10 cellular contexts compared by ENCODE assay signal in the genomic region with DNA sequence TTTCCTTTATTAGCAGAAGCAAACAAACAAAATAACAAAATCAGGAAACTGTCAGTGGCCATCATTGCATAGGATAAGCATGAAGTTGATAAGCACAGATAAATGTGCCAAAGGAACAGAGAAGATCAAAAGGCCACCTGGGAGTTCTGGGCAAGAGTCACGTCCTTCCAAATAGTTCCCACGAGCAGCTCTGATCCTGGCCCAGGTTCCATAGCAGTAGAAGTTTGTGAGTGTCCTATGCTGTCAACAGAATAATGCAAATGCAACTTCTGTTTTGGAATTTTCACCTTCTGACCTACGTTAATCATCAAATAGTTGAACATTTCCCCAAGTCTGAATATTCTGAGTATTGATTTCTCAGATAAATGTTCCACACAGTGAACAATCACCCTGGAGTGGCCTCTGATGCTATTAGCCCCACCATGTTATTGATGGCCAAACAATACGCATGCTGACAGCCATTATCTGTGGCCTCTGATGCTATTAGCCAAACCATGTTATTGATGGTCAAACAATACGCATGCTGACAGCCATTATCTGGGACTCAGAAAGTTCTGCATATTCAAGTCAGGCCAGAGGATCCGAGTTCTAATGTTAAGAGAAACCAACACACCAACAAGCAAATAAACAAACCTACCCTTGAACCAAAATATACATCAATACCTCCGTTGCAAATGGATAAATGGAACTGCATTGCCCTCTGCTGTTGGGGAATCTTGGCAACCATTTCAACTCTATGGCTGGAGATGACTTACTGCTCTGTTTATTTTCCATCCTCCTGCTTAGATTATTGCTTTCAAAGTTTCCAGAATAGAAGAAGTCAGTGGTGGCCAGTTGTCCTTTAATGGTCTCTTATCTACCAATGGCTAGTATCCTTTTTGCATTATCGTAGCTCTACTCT.
DNase-seq lines count a peak whose midpoint lies in the region; ATAC-seq and TF ChIP-seq lines count a peak whose summit lies in the region.
"Had no signal": no experiment of that assay in that cellular context is flagged by ENCODE, and none has a peak within 500 bp of the region (broad histone marks: within the 10 kb centered on the region; RNA-seq: fewer than 3 reads in every experiment).

No MANE protein-coding gene starts in this region.

- H3K9me3 ChIP-seq in psoas muscle = no peaks in the 10 kb centered on the region
- H3K9me3 ChIP-seq in tibial artery = no peaks in the 10 kb centered on the region
- H3K9me3 ChIP-seq: stomach had no signal

- H3K4me1 Mint-ChIP-seq in effector memory CD8-positive, alpha-beta T cell (ENCODE audit: low read depth in 2 of 2) = peaks cover 0 to 6% of the 10 kb centered on the region in 2 donors
- no peaks in the 10 kb centered on the region for H3K4me1 Mint-ChIP-seq in activated T-cell treated with anti-CD3 and anti-CD28 coated beads, Interleukin-2, amount 50 U/mL, for 72 hours (ENCODE audit: low read depth)

- no peak overlapping the region for H3K27ac Mint-ChIP-seq in effector memory CD8-positive, alpha-beta T cell
- H3K27ac Mint-ChIP-seq in activated T-cell treated with anti-CD3 and anti-CD28 coated beads, Interleukin-2, amount 50 U/mL, for 72 hours = no peak overlapping the region
- H3K27ac Mint-ChIP-seq: B cell had no signal

- 55 to 61% (median 59%) methylated on average over 8 of the region's 8 CpGs for WGBS in psoas muscle, 3 donors

- H3K27me3 ChIP-seq in psoas muscle (ENCODE audit: insufficient read depth in 3 of 3, low read length in 2 of 3) (no peaks in the 10 kb centered on the region), tibial artery (no peaks in the 10 kb centered on the region)
- H3K27me3 ChIP-seq: stomach had no signal

- H3K4me3 ChIP-seq in psoas muscle (no peak overlapping the region), tibial artery (no peak overlapping the region)
- H3K4me3 ChIP-seq: stomach had no signal

- H3K4me1 ChIP-seq in psoas muscle = no peaks in the 10 kb centered on the region
- H3K4me1 ChIP-seq in tibial artery = no peaks in the 10 kb centered on the region
- H3K4me1 ChIP-seq: stomach had no signal

- H3K9me3 Mint-ChIP-seq in effector memory CD8-positive, alpha-beta T cell = no peaks in the 10 kb centered on the region
- H3K9me3 Mint-ChIP-seq in activated T-cell treated with anti-CD3 and anti-CD28 coated beads, Interleukin-2, amount 50 U/mL, for 72 hours = no peaks in the 10 kb centered on the region

- peak; percentile 21 for ATAC-seq in effector memory CD8-positive, alpha-beta T cell (replicated peaks)
- peak; percentile 51 to 74 (median 58) for ATAC-seq in psoas muscle
- ATAC-seq in activated T-cell treated with anti-CD3 and anti-CD28 coated beads, Interleukin-2, amount 50 U/mL, for 72 hours (replicated peaks in 1 of 2) = no peak

- no peak overlapping the region for H3K27ac ChIP-seq in psoas muscle
- H3K27ac ChIP-seq in tibial artery = no peak overlapping the region
- H3K27ac ChIP-seq: stomach had no signal

- no peaks in the 10 kb centered on the region for H3K36me3 ChIP-seq in psoas muscle (ENCODE audit: insufficient read depth in 1 of 2, low read depth in 1 of 2)
- H3K36me3 ChIP-seq in tibial artery = no peaks in the 10 kb centered on the region
- H3K36me3 ChIP-seq: stomach had no signal

- DNase-seq in NCI-H1092 treated with DMSO at 0.1 percent for 48 hours (lab: John Stamatoyannopoulos, UW) = peak; percentile 2
- DNase-seq in NCI-H1092 (lab: John Stamatoyannopoulos, UW) = no peak
- peak; percentile 14 for DNase-seq in NAMALWA (ENCODE audit: low spot score)
- peak; percentile 4 to 16 (median 10) for DNase-seq in effector memory CD8-positive, alpha-beta T cell
- no peak for DNase-seq in psoas muscle
- DNase-seq in tibial artery = no peak
- DNase-seq in activated T-cell treated with anti-CD3 and anti-CD28 coated beads, Interleukin-2, amount 50 U/mL, for 72 hours = no peak
- DNase-seq in NCI-H1105 treated with DMSO at 0.1 percent for 48 hours (lab: John Stamatoyannopoulos, UW) = no peak
- DNase-seq: stomach had no signal

- no peaks in the 10 kb centered on the region for H3K36me3 Mint-ChIP-seq in effector memory CD8-positive, alpha-beta T cell (ENCODE audit: insufficient read depth)
- H3K36me3 Mint-ChIP-seq in activated T-cell treated with anti-CD3 and anti-CD28 coated beads, Interleukin-2, amount 50 U/mL, for 72 hours (ENCODE audit: insufficient read depth in 2 of 2) = no peaks in the 10 kb centered on the region

- H3K4me3 Mint-ChIP-seq in effector memory CD8-positive, alpha-beta T cell = no peak overlapping the region
- no peak overlapping the region for H3K4me3 Mint-ChIP-seq in activated T-cell treated with anti-CD3 and anti-CD28 coated beads, Interleukin-2, amount 50 U/mL, for 72 hours
- H3K4me3 Mint-ChIP-seq: B cell had no signal

- intact Hi-C loops in psoas muscle (cut with DNase I) (loop anchor here in 1 of 2 donors (2.0 to 5.0 kb wide), 2 partner anchors 135 to 266 kb away; no protein-coding TSS in a partner anchor), tibial artery (cut with DNase I; ENCODE audit: low total_unique reads) (no loop called here)

- TF ChIP-seq CTCF in psoas muscle (IDR thresholded peaks at IDR 0.05) (peak; percentile 57), tibial artery (IDR thresholded peaks at IDR 0.05) (peak in 1 of 2 experiments; percentile 9)

- H3K27me3 Mint-ChIP-seq in effector memory CD8-positive, alpha-beta T cell = peaks cover 0 to 6% of the 10 kb centered on the region in 2 donors
- H3K27me3 Mint-ChIP-seq in activated T-cell treated with anti-CD3 and anti-CD28 coated beads, Interleukin-2, amount 50 U/mL, for 72 hours (ENCODE audit: low read depth) = peaks cover 7% of the 10 kb centered on the region
- H3K27me3 Mint-ChIP-seq: B cell had no signal

Comparison
In these comparisons a context has a peak if more than half of its experiments do, and no peak if none do; other contexts are left out.
1. DNase-seq: peak in NCI-H1092 treated with DMSO at 0.1 percent for 48 hours (single experiment), NAMALWA (single experiment) and effector memory CD8-positive, alpha-beta T cell (3 of 3); none in NCI-H1092 (single experiment), psoas muscle (0 of 2), tibial artery (0 of 2), activated T-cell treated with anti-CD3 and anti-CD28 coated beads, Interleukin-2, amount 50 U/mL, for 72 hours (0 of 2) and NCI-H1105 treated with DMSO at 0.1 percent for 48 hours (single experiment).
2. ATAC-seq: peak in effector memory CD8-positive, alpha-beta T cell (single experiment) and psoas muscle (4 of 4); none in activated T-cell treated with anti-CD3 and anti-CD28 coated beads, Interleukin-2, amount 50 U/mL, for 72 hours (0 of 2).